In the genomic region with DNA sequence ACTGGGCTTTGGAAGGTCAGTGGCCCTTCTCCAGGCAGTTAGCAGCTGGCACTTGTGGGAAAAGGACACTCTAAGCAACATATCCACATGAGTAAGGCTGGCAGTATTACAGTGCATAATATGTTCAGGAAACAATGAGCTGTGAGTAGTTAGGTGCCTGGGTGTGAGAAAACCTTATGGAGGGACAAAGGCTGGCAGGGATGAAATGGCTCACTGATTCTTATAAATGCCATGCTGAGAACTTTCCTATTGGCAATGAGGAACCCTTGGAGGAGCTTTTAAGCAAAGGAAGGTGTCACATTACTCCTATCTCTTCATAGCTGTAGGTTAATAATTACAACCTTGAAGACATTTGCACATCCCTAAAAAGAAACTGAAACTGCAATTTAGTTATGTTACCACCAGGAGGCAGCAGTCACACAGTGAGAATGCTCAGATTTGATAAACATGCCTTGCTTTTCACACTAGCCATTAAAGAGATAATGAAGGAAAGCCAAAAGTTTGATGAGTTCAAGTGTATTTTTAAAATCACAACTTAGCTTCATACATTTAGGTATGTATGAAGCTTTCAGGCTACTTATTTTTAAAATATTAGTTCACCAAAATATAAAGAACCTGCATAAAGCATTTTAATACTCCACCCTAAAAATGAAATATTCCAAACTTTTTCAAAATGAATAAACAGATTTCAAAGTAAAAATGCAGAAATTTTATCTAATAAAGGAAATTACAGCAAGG, we compare ENCODE assay signal across 8 cellular contexts.
DNase-seq lines count a peak whose midpoint lies in the region; ATAC-seq and TF ChIP-seq lines count a peak whose summit lies in the region.

No MANE protein-coding gene starts in this region.

- no peak overlapping the region for H3K9ac ChIP-seq in fibroblast of lung (ENCODE audit: insufficient read depth, low read length)

- H3K4me1 Mint-ChIP-seq in activated naive CD8-positive, alpha-beta T cell treated with anti-CD3 and anti-CD28 coated beads, Interleukin-2, amount 10 ng/mL, durations not matched to agents 7 days and 5 days = peaks cover 12% of the 10 kb centered on the region
- H3K4me1 Mint-ChIP-seq in activated naive CD8-positive, alpha-beta T cell treated with anti-CD3 and anti-CD28 coated beads for 36 hours = peaks cover 17% of the 10 kb centered on the region

- TF ChIP-seq CTCF in fibroblast of lung (conservative IDR thresholded peaks at IDR 0.05 in 1 of 2, IDR thresholded peaks at IDR 0.05 in 1 of 2; ENCODE audit: low read depth in 1 of 2, low read length in 2 of 2) = peak; percentile 43 to 63
- TF ChIP-seq CTCF in thoracic aorta (IDR thresholded peaks at IDR 0.05) = peak; percentile 52

- H3K27ac ChIP-seq in fibroblast of lung (ENCODE audit: insufficient read depth, low read length) (no peak overlapping the region), thoracic aorta (no peak overlapping the region)

- no peaks in the 10 kb centered on the region for H3K79me2 ChIP-seq in fibroblast of lung (ENCODE audit: control insufficient read depth, insufficient read depth, low read length)

- DNase-seq in activated naive CD8-positive, alpha-beta T cell treated with anti-CD3 and anti-CD28 coated beads, Interleukin-2, amount 10 ng/mL, durations not matched to agents 7 days and 5 days = no peak
- no peak for DNase-seq in activated naive CD8-positive, alpha-beta T cell treated with anti-CD3 and anti-CD28 coated beads for 36 hours
- peak; percentile 46 for DNase-seq in OCI-M1 (lab: John Stamatoyannopoulos, UW)
- DNase-seq in fibroblast of lung (ENCODE audit: low read depth in 2 of 2) = no peak
- no peak for DNase-seq in thoracic aorta (ENCODE audit: low spot score)
- DNase-seq in T1000 (lab: John Stamatoyannopoulos, UW) = no peak

- H3K4me3 Mint-ChIP-seq in activated naive CD8-positive, alpha-beta T cell treated with anti-CD3 and anti-CD28 coated beads, Interleukin-2, amount 10 ng/mL, durations not matched to agents 7 days and 5 days = no peak overlapping the region
- H3K4me3 Mint-ChIP-seq in activated naive CD8-positive, alpha-beta T cell treated with anti-CD3 and anti-CD28 coated beads for 36 hours = no peak overlapping the region

- no peak for ATAC-seq in activated naive CD8-positive, alpha-beta T cell treated with anti-CD3 and anti-CD28 coated beads, Interleukin-2, amount 10 ng/mL, durations not matched to agents 7 days and 5 days (ENCODE audit: low read depth)
- ATAC-seq in thoracic aorta (ENCODE audit: insufficient number of reproducible peaks, low FRiP score, low read depth) = no peak
- ATAC-seq in HG02610 (IDR thresholded peaks at IDR 0.05; ENCODE audit: unreplicated experiment) = no peak
- ATAC-seq in HG02571 (IDR thresholded peaks at IDR 0.05; ENCODE audit: unreplicated experiment) = no peak

- H3K27me3 ChIP-seq in fibroblast of lung (ENCODE audit: control insufficient read depth, insufficient read depth, low read length) (no peaks in the 10 kb centered on the region), thoracic aorta (replicated peaks; ENCODE audit: insufficient read depth) (no peaks in the 10 kb centered on the region)

- no peaks in the 10 kb centered on the region for H4K20me1 ChIP-seq in fibroblast of lung (ENCODE audit: control insufficient read depth, extremely low read depth, insufficient read depth, low read length)

- peaks cover 54% of the 10 kb centered on the region for H3K36me3 Mint-ChIP-seq in activated naive CD8-positive, alpha-beta T cell treated with anti-CD3 and anti-CD28 coated beads, Interleukin-2, amount 10 ng/mL, durations not matched to agents 7 days and 5 days
- H3K36me3 Mint-ChIP-seq in activated naive CD8-positive, alpha-beta T cell treated with anti-CD3 and anti-CD28 coated beads for 36 hours = peaks cover 51% of the 10 kb centered on the region

- H3K27ac Mint-ChIP-seq in activated naive CD8-positive, alpha-beta T cell treated with anti-CD3 and anti-CD28 coated beads, Interleukin-2, amount 10 ng/mL, durations not matched to agents 7 days and 5 days = peak overlapping the region; percentile 17
- H3K27ac Mint-ChIP-seq in activated naive CD8-positive, alpha-beta T cell treated with anti-CD3 and anti-CD28 coated beads for 36 hours = no peak overlapping the region

- H3K27me3 Mint-ChIP-seq in activated naive CD8-positive, alpha-beta T cell treated with anti-CD3 and anti-CD28 coated beads, Interleukin-2, amount 10 ng/mL, durations not matched to agents 7 days and 5 days = no peaks in the 10 kb centered on the region
- no peaks in the 10 kb centered on the region for H3K27me3 Mint-ChIP-seq in activated naive CD8-positive, alpha-beta T cell treated with anti-CD3 and anti-CD28 coated beads for 36 hours

- H3K9me3 ChIP-seq in fibroblast of lung (ENCODE audit: control insufficient read depth, insufficient read depth, low read depth, low read length) (no peaks in the 10 kb centered on the region), thoracic aorta (peaks cover 5% of the 10 kb centered on the region)

- peaks cover 7% of the 10 kb centered on the region for H3K9me3 Mint-ChIP-seq in activated naive CD8-positive, alpha-beta T cell treated with anti-CD3 and anti-CD28 coated beads, Interleukin-2, amount 10 ng/mL, durations not matched to agents 7 days and 5 days
- peaks cover 3% of the 10 kb centered on the region for H3K9me3 Mint-ChIP-seq in activated naive CD8-positive, alpha-beta T cell treated with anti-CD3 and anti-CD28 coated beads for 36 hours

- no peak overlapping the region for H3K4me2 ChIP-seq in fibroblast of lung (ENCODE audit: extremely low read depth, insufficient read depth, low read length)

- H3K36me3 ChIP-seq in fibroblast of lung (ENCODE audit: control insufficient read depth, insufficient read depth, low read length) (peaks cover 2% of the 10 kb centered on the region), thoracic aorta (peaks cover 3% of the 10 kb centered on the region)

- POLR2A ChIA-PET in activated naive CD8-positive, alpha-beta T cell treated with anti-CD3 and anti-CD28 coated beads, Interleukin-2, amount 10 ng/mL, durations not matched to agents 7 days and 5 days (lab: Charles Lee) = no interaction called here

- H2AFZ ChIP-seq in fibroblast of lung (ENCODE audit: low read length) = no peak overlapping the region

- H3K4me3 ChIP-seq in fibroblast of lung (replicated peaks in 1 of 4; ENCODE audit: control extremely low read depth in 1 of 4, insufficient read depth in 1 of 4, low read depth in 3 of 4, low read length in 4 of 4) (no peak overlapping the region), thoracic aorta (no peak overlapping the region)

- H3K4me1 ChIP-seq in fibroblast of lung (ENCODE audit: control insufficient read depth, extremely low read depth, insufficient read depth, low read length) (peaks cover 5% of the 10 kb centered on the region), thoracic aorta (ENCODE audit: control insufficient read depth in 1 of 2, low read depth in 2 of 2) (no peaks in the 10 kb centered on the region)
